17 cellular contexts compared by ENCODE assay signal in the genomic region with DNA sequence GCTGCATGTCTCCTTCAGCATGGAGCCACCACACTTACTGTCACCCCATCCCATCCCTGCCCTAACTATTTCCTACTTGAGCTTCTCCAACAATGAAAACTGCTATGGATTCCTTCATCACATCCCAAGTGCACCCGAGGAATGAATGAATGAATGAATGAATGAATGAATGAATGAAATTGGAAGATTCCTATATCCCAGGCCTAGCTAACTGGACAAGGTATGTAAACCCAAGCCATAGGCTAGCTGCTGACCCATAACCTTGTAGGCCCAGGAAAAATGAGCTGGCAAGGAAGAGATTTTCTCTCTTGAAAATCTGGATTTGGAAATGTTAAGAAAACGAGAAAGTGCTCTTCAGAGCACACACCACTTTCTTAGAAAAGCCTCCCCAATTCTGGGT.
"Had no signal": no experiment of that assay in that cellular context is flagged by ENCODE, and none has a peak within 500 bp of the region (broad histone marks: within the 10 kb centered on the region; RNA-seq: fewer than 3 reads in every experiment).

No MANE protein-coding gene starts in this region.

- H3K27ac ChIP-seq: foreskin keratinocyte, pancreas, tibial artery, upper lobe of right lung, vagina had no signal

- H3K4me3 ChIP-seq: pancreas, tibial artery, upper lobe of right lung, vagina had no signal

- H3K27ac Mint-ChIP-seq: effector memory CD8-positive, alpha-beta T cell; progenitor cell of endocrine pancreas had no signal

- H3K27me3 ChIP-seq: foreskin keratinocyte, pancreas, upper lobe of right lung, vagina had no signal

- H3K4me1 Mint-ChIP-seq: naive thymus-derived CD8-positive, alpha-beta T cell had no signal

- H3K9me3 Mint-ChIP-seq: effector memory CD8-positive, alpha-beta T cell; neural crest cell had no signal

- FAIRE-seq: kidney, pancreas, small intestine had no signal

- H3K9me3 ChIP-seq: pancreas, tibial artery, upper lobe of right lung, vagina had no signal

- ATAC-seq: effector memory CD8-positive, alpha-beta T cell; foreskin keratinocyte; left cardiac atrium; naive thymus-derived CD8-positive, alpha-beta T cell; pancreas; right cardiac atrium; upper lobe of right lung had no signal

- H3K4me3 Mint-ChIP-seq: effector memory CD8-positive, alpha-beta T cell; naive thymus-derived CD8-positive, alpha-beta T cell; neural crest cell had no signal

- H3K4me1 ChIP-seq: foreskin keratinocyte, pancreas, tibial artery, upper lobe of right lung, vagina had no signal

- DNase-seq: effector memory CD8-positive, alpha-beta T cell; erythroblast; foreskin keratinocyte; kidney; left cardiac atrium; naive thymus-derived CD8-positive, alpha-beta T cell; nucleus accumbens; pancreas; right cardiac atrium; stimulated activated CD4-positive, alpha-beta T cell treated with anti-CD3 and anti-CD28 coated beads, Interleukin-12 subunit alpha, Interleukin-12 subunit beta, amount 100 ng/mL, for 4 hours; stimulated activated naive CD4-positive, alpha-beta T cell; tibial artery; upper lobe of right lung had no signal

- H3K36me3 ChIP-seq: pancreas, tibial artery, upper lobe of right lung, vagina had no signal

- H3K36me3 Mint-ChIP-seq: naive thymus-derived CD8-positive, alpha-beta T cell had no signal
